8 cellular contexts compared by ENCODE assay signal in the genomic region with DNA sequence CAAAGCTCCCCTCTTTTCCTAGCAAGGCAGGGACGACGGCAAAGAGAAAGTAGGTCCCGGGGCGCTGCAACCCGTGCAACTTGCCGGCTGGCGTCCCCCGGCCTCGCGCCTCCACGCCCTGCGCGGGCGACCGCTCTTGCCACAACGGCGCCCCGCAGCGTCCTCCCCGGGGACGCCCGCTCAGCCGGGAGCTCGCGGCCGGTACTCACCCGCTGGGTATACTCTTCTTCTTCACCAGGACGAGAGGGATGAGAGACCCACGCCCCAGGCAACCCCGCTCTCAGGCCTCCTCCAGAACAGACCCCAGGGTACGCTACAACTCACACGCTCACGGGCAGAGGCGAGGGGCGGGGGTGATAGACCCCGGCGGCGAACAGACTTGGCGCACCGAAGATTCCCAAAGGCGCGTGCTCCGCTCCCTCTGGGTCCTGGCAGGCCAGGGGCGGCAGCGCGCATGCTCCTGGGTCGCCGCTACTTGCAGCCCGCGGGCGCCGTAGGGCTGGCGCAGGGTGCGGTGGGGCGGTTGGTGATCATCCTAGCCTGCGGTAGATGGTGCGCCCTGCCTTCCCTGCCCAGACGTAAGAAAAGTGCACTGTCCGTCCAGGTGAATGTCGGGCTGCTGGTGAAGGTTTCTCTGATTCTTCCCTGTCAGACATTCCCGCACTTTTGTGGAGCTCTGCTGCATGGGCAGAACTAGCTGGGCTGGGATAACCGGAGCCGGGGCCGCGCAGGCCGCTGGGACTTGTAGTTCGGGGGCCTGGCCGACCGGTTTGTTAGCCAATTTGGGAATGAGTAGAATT. TPM values are rescaled to one million over a fixed set of nuclear protein-coding genes. Genes with fewer than 3 reads are reported as not detected.
DNase-seq lines count a peak whose midpoint lies in the region; ATAC-seq and TF ChIP-seq lines count a peak whose summit lies in the region.

Gene CC2D2B (plus strand): TSS at position 522 of the 800 bp plus-strand sequence. CDS start 3,349 bp downstream, outside the sequence.

- ATAC-seq in GM18870 (IDR thresholded peaks at IDR 0.05; ENCODE audit: unreplicated experiment), result peak; percentile 70
- peak; percentile 82 for ATAC-seq in HG03108 (IDR thresholded peaks at IDR 0.05; ENCODE audit: unreplicated experiment)
- ATAC-seq in left lobe of liver, result peak; percentile 93

- H3K27ac ChIP-seq in coronary artery, result peak within 1 kb of the TSS; percentile 74 to 90

- H3K4me3 ChIP-seq in coronary artery, result peak within 1 kb of the TSS; percentile 87

- no peak for TF ChIP-seq CTCF in coronary artery (IDR thresholded peaks at IDR 0.05)

- DNase-seq in AML-193 (lab: John Stamatoyannopoulos, UW), result peak; percentile 58 to 69
- DNase-seq in NCI-H345 treated with DMSO at 0.1 percent for 48 hours (lab: John Stamatoyannopoulos, UW; ENCODE audit: unreplicated experiment), result peak; percentile 27
- peak; percentile 58 to 60 for DNase-seq in activated CD4-positive, alpha-beta T cell treated with anti-CD3 and anti-CD28 coated beads for 4 hours
- peak; percentile 90 for DNase-seq in coronary artery (ENCODE audit: low spot score)
- DNase-seq in left lobe of liver (ENCODE audit: low spot score), result peak; percentile 88
- peak; percentile 75 to 81 for DNase-seq in stimulated activated CD4-positive, alpha-beta T cell treated with anti-CD3 and anti-CD28 coated beads, Interleukin-2, amount 100 ng/mL, for 24 hours

RNA-seq across cellular contexts. Expression of gene CC2D2B, which starts in this region (rescaled TPM):
- total RNA-seq in left lobe of liver, result 0.10 TPM

Comparison
In these comparisons a context has a peak if more than half of its experiments do, and no peak if none do; other contexts are left out.
1. Peak in every context shown above with its lines: DNase-seq, ATAC-seq, H3K4me3 ChIP-seq and H3K27ac ChIP-seq.
2. Peak in DNase-seq and ATAC-seq in left lobe of liver; RNA of the gene not detected or under 1 TPM.
3. DNase-seq: peak in every context shown above with its lines; median percentile 90 in coronary artery; 88 in left lobe of liver; 78 in stimulated activated CD4-positive, alpha-beta T cell treated with anti-CD3 and anti-CD28 coated beads, Interleukin-2, amount 100 ng/mL, for 24 hours; 64 in AML-193; 59 in activated CD4-positive, alpha-beta T cell treated with anti-CD3 and anti-CD28 coated beads for 4 hours; 27 in NCI-H345 treated with DMSO at 0.1 percent for 48 hours.